ENCODE assay signal across 10 cellular contexts in the genomic region with DNA sequence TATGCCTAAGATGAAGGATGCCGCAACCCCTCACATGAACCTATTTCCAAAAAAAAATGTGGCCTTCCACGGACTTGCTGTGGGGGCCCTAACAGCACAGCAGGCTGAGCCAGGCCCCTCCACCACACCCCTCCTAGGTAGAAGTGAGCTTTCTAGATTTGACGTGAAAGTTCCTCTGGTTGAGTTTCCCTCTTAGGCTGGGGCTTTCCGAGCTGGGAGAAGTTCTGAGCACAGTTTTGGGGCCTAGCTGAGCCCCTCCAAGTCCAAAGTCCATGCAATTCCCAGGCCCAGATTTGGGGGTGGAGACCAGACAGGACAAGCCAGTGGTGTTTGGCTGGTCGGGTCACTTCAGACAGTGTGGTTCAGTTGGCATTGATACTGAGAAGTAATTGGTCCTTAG.
DNase-seq lines count a peak whose midpoint lies in the region; ATAC-seq and TF ChIP-seq lines count a peak whose summit lies in the region.
"Had no signal": no experiment of that assay in that cellular context is flagged by ENCODE, and none has a peak within 500 bp of the region (broad histone marks: within the 10 kb centered on the region; RNA-seq: fewer than 3 reads in every experiment).

No MANE protein-coding gene starts in this region.

- no peak overlapping the region for H3K27ac ChIP-seq in effector memory CD4-positive, alpha-beta T cell (ENCODE audit: insufficient read depth, low read length, poor library complexity, severe bottlenecking)
- H3K27ac ChIP-seq in WERI-Rb-1 = no peak overlapping the region

- H3K4me1 Mint-ChIP-seq in dendritic cell treated with granulocyte-macrophage colony-stimulating factor and Interleukin-4, amounts not matched to agents 40 ng/mL and 50 ng/mL, for 4 days (ENCODE audit: low read depth) = peaks cover 42% of the 10 kb centered on the region
- peaks cover 21 to 30% of the 10 kb centered on the region in 2 donors for H3K4me1 Mint-ChIP-seq in stimulated activated naive B cell treated with anti-CD40 and anti-IgM and Interleukin-4, amounts not matched to agents 10 μg/mL and 1 μg/mL and 100 μg/mL, for 72 hours

- peaks cover 54% of the 10 kb centered on the region for H3K36me3 Mint-ChIP-seq in dendritic cell treated with granulocyte-macrophage colony-stimulating factor and Interleukin-4, amounts not matched to agents 40 ng/mL and 50 ng/mL, for 4 days (ENCODE audit: low read depth)
- peaks cover 9 to 18% of the 10 kb centered on the region in 2 donors for H3K36me3 Mint-ChIP-seq in stimulated activated naive B cell treated with anti-CD40 and anti-IgM and Interleukin-4, amounts not matched to agents 10 μg/mL and 1 μg/mL and 100 μg/mL, for 72 hours

- peak; percentile 36 for ATAC-seq in GM18870 (IDR thresholded peaks at IDR 0.05; ENCODE audit: unreplicated experiment)
- peak; percentile 45 for ATAC-seq in HG02840 (IDR thresholded peaks at IDR 0.05; ENCODE audit: low FRiP score, unreplicated experiment)
- peak in 1 of 2 donors; percentile 47 for ATAC-seq in stimulated activated naive B cell treated with anti-CD40 and anti-IgM and Interleukin-4, amounts not matched to agents 10 μg/mL and 1 μg/mL and 100 μg/mL, for 72 hours (replicated peaks)

- H3K4me3 Mint-ChIP-seq in dendritic cell treated with granulocyte-macrophage colony-stimulating factor and Interleukin-4, amounts not matched to agents 40 ng/mL and 50 ng/mL, for 4 days = no peak overlapping the region
- H3K4me3 Mint-ChIP-seq in stimulated activated naive B cell treated with anti-CD40 and anti-IgM and Interleukin-4, amounts not matched to agents 10 μg/mL and 1 μg/mL and 100 μg/mL, for 72 hours = no peak overlapping the region

- no peaks in the 10 kb centered on the region for H3K9me3 ChIP-seq in effector memory CD4-positive, alpha-beta T cell (ENCODE audit: control insufficient read depth, low read length)
- H3K9me3 ChIP-seq in WERI-Rb-1 (ENCODE audit: severe bottlenecking) = no peaks in the 10 kb centered on the region
- H3K9me3 ChIP-seq: heart left ventricle had no signal

- no peak overlapping the region for H3K4me3 ChIP-seq in effector memory CD4-positive, alpha-beta T cell (ENCODE audit: insufficient read depth, low read depth, low read length, poor library complexity, severe bottlenecking)
- H3K4me3 ChIP-seq in WERI-Rb-1 (ENCODE audit: low read depth, low read length) = no peak overlapping the region

- peaks cover 20% of the 10 kb centered on the region for H3K36me3 ChIP-seq in effector memory CD4-positive, alpha-beta T cell (ENCODE audit: control insufficient read depth, insufficient read depth, low read length)
- H3K36me3 ChIP-seq in WERI-Rb-1 = no peaks in the 10 kb centered on the region

- H3K27me3 ChIP-seq in effector memory CD4-positive, alpha-beta T cell (replicated peaks; ENCODE audit: control insufficient read depth, insufficient read depth, low read length, poor library complexity, severe bottlenecking) = peaks cover 4% of the 10 kb centered on the region
- H3K27me3 ChIP-seq in WERI-Rb-1 (ENCODE audit: insufficient read depth, low read depth, severe bottlenecking) = no peaks in the 10 kb centered on the region

- no peaks in the 10 kb centered on the region for H3K9me3 Mint-ChIP-seq in dendritic cell treated with granulocyte-macrophage colony-stimulating factor and Interleukin-4, amounts not matched to agents 40 ng/mL and 50 ng/mL, for 4 days
- no peaks in the 10 kb centered on the region for H3K9me3 Mint-ChIP-seq in stimulated activated naive B cell treated with anti-CD40 and anti-IgM and Interleukin-4, amounts not matched to agents 10 μg/mL and 1 μg/mL and 100 μg/mL, for 72 hours
- H3K9me3 Mint-ChIP-seq: memory B cell had no signal

- intact Hi-C loops in dendritic cell treated with granulocyte-macrophage colony-stimulating factor and Interleukin-4, amounts not matched to agents 40 ng/mL and 50 ng/mL, for 4 days (cut with micrococcal nuclease) = loop anchor here (1.0 kb wide), 1 partner anchor 31 kb away; no protein-coding TSS in a partner anchor

- TF ChIP-seq CTCF in WERI-Rb-1 (IDR thresholded peaks at IDR 0.05; ENCODE audit: low read depth, low read length) = no peak

- H3K4me1 ChIP-seq in effector memory CD4-positive, alpha-beta T cell (ENCODE audit: control insufficient read depth, insufficient read depth, low read length, poor library complexity, severe bottlenecking) = peaks cover 19% of the 10 kb centered on the region

- peak overlapping the region; percentile 73 for H3K27ac Mint-ChIP-seq in dendritic cell treated with granulocyte-macrophage colony-stimulating factor and Interleukin-4, amounts not matched to agents 40 ng/mL and 50 ng/mL, for 4 days
- no peak overlapping the region for H3K27ac Mint-ChIP-seq in stimulated activated naive B cell treated with anti-CD40 and anti-IgM and Interleukin-4, amounts not matched to agents 10 μg/mL and 1 μg/mL and 100 μg/mL, for 72 hours

- peak; percentile 9 for DNase-seq in stimulated activated naive B cell treated with anti-CD40 and anti-IgM and Interleukin-4, amounts not matched to agents 10 μg/mL and 1 μg/mL and 100 μg/mL, for 72 hours
- no peak for DNase-seq in effector memory CD4-positive, alpha-beta T cell
- DNase-seq in KG1 (lab: John Stamatoyannopoulos, UW) (no peak), WERI-Rb-1 (no peak), NCI-H2029 (lab: John Stamatoyannopoulos, UW) (no peak)

- peaks cover 9% of the 10 kb centered on the region for H3K27me3 Mint-ChIP-seq in dendritic cell treated with granulocyte-macrophage colony-stimulating factor and Interleukin-4, amounts not matched to agents 40 ng/mL and 50 ng/mL, for 4 days
- H3K27me3 Mint-ChIP-seq in stimulated activated naive B cell treated with anti-CD40 and anti-IgM and Interleukin-4, amounts not matched to agents 10 μg/mL and 1 μg/mL and 100 μg/mL, for 72 hours = peaks cover 5 to 15% of the 10 kb centered on the region in 2 donors
- H3K27me3 Mint-ChIP-seq: memory B cell had no signal
